Comparison of ENCODE assay signal across 9 cellular contexts in the genomic region with DNA sequence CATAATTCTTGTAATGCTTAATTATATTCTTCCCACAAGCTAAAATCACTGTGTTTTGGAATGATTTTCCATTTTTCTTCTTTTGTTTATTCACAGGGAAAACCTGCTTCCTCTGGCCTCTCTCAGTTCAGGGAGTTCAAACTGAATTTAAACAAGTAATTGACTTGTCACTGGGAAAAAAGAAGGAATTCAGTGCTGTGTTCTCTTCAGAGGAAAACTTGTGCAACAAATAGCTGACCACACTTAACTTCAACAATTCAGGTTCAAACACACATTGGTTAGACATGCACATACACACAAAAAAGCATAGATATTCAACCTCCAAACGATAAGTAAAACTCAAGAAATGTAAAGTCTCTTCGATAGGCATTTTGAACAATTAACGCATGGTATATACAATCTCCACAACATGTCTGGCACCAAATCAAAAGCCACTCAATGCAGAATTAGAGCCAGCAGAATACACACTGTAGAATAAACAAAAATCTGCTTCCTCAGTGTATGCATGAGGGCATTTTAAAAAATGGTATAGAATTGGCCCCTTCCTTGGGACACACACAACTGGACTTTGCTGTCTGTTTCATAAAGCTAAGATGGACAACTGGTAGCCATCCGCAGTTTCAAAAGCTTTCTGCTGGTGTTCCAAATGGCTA.
A peak's percentile ranks its signal among the peaks of the same experiment; 100 is the strongest.
DNase-seq lines count a peak whose midpoint lies in the region; TF ChIP-seq lines count a peak whose summit lies in the region.
"Had no signal": no experiment of that assay in that cellular context is flagged by ENCODE, and none has a peak within 500 bp of the region (broad histone marks: within the 10 kb centered on the region; RNA-seq: fewer than 3 reads in every experiment).

No MANE protein-coding gene starts in this region.

- H3K4me1 ChIP-seq in testis = peaks cover 24% of the 10 kb centered on the region
- H3K4me1 ChIP-seq: A549 had no signal

- intact Hi-C loops in testis (cut with DNase I; ENCODE audit: low total_unique reads) = no loop called here

- 60 to 62% methylated on average over 4 of the region's 4 CpGs for WGBS in testis, 2 donors

- peak overlapping the region; percentile 85 for H3K4me3 ChIP-seq in SK-N-MC
- peak overlapping the region in 1 of 2 donors; percentile 59 for H3K4me3 ChIP-seq in testis
- H3K4me3 ChIP-seq: A549 had no signal

- H3K36me3 ChIP-seq in SK-N-MC (ENCODE audit: insufficient read depth, low read length) (no peaks in the 10 kb centered on the region), testis (ENCODE audit: low read depth, missing control alignments) (no peaks in the 10 kb centered on the region)

- H3K9me3 ChIP-seq in SK-N-MC (ENCODE audit: low read depth, low read length) = no peaks in the 10 kb centered on the region
- H3K9me3 ChIP-seq in testis = no peaks in the 10 kb centered on the region
- H3K9me3 ChIP-seq: A549 had no signal

- no peak for TF ChIP-seq POLR2A in testis (IDR thresholded peaks at IDR 0.05)

- DNase-seq in NCI-H2107 treated with DMSO at 0.1 percent for 48 hours (lab: John Stamatoyannopoulos, UW; ENCODE audit: unreplicated experiment) (peak; percentile 89), NCI-H2107 (lab: John Stamatoyannopoulos, UW) (no peak), SK-N-MC (ENCODE audit: low read depth, low spot score) (no peak), iris pigment epithelial cell (ENCODE audit: low read depth) (peak; percentile 88), testis (no peak), NK-92 (lab: John Stamatoyannopoulos, UW; ENCODE audit: unreplicated experiment) (no peak), T-helper 9 cell (no peak), cerebellar nuclear complex (lab: John Stamatoyannopoulos, UW) (no peak)

- TF ChIP-seq CTCF in testis (IDR thresholded peaks at IDR 0.05) = no peak

- no peaks in the 10 kb centered on the region for H3K27me3 ChIP-seq in testis

- H3K27ac ChIP-seq in SK-N-MC (peak overlapping the region; percentile 87), testis (peak overlapping the region; percentile 88 to 94)
- H3K27ac ChIP-seq: A549 had no signal

- H3K9ac ChIP-seq in SK-N-MC (ENCODE audit: insufficient read length) = peak overlapping the region; percentile 79

Comparison
In these comparisons a context has a peak if more than half of its experiments do, and no peak if none do; other contexts are left out.
1. DNase-seq: peak in NCI-H2107 treated with DMSO at 0.1 percent for 48 hours (single experiment) and iris pigment epithelial cell (single experiment); none in NCI-H2107 (single experiment), SK-N-MC (single experiment), testis (single experiment), NK-92 (single experiment), T-helper 9 cell (single experiment) and cerebellar nuclear complex (0 of 2).